ENCODE assay signal across 1 cellular context in the genomic region with DNA sequence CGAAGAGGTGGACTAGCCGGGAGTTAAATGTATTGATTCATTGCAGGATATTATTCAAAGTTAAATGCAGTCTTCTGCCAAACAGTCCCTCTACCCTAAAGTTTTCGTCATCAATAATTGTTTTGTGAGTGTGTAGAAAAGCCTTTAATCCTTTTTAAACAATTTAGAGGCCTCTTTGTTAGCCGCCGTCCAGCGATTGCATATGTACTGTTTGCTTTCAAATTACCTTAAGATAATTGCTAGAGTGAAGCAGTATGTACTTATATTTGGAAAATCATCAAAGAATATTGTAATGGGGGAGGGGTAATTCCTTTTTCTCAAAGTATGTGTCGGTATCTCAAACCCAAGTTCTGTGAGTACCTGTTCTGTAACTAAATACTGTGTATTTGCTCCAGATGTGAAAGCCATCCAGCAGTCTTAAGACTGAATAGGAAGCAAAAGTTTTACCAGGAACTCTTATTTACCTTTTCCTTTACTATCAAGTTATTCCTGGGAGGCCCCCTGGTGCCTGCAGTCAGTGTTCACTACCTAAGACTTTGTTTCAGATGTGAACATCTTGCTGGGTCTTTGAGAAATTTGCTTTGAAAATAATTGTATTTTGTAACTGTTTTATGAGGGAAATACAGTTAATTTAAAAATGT.
TF ChIP-seq lines count a peak whose summit lies in the region.

No MANE protein-coding gene starts in this region.

TF ChIP-seq in SK-N-SH treated with all-trans-retinoic acid at 6 μM for 48 hours, 23 proteins besides CTCF, POLR2A, EP300 and RAD21 (continued from another document):
- TF ChIP-seq ISL1 (CRISPR knock-in tag; IDR thresholded peaks at IDR 0.05) (no peak), ZNF70 (CRISPR knock-in tag; IDR thresholded peaks at IDR 0.05) (no peak), RARB (CRISPR knock-in tag; IDR thresholded peaks at IDR 0.05) (no peak), ZFP3 (CRISPR knock-in tag; IDR thresholded peaks at IDR 0.05) (no peak), ZC3H10 (CRISPR knock-in tag; IDR thresholded peaks at IDR 0.05) (no peak), ZNF565 (CRISPR knock-in tag; conservative IDR thresholded peaks at IDR 0.05; ENCODE audit: low read depth) (no peak)
- TF ChIP-seq, protein P1, sequence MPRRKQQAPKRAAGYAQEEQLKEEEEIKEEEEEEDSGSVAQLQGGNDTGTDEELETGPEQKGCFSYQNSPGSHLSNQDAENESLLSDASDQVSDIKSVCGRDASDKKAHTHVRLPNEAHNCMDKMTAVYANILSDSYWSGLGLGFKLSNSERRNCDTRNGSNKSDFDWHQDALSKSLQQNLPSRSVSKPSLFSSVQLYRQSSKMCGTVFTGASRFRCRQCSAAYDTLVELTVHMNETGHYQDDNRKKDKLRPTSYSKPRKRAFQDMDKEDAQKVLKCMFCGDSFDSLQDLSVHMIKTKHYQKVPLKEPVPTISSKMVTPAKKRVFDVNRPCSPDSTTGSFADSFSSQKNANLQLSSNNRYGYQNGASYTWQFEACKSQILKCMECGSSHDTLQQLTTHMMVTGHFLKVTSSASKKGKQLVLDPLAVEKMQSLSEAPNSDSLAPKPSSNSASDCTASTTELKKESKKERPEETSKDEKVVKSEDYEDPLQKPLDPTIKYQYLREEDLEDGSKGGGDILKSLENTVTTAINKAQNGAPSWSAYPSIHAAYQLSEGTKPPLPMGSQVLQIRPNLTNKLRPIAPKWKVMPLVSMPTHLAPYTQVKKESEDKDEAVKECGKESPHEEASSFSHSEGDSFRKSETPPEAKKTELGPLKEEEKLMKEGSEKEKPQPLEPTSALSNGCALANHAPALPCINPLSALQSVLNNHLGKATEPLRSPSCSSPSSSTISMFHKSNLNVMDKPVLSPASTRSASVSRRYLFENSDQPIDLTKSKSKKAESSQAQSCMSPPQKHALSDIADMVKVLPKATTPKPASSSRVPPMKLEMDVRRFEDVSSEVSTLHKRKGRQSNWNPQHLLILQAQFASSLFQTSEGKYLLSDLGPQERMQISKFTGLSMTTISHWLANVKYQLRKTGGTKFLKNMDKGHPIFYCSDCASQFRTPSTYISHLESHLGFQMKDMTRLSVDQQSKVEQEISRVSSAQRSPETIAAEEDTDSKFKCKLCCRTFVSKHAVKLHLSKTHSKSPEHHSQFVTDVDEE (CRISPR knock-in tag; IDR thresholded peaks at IDR 0.05): no peak
